In the genomic region with DNA sequence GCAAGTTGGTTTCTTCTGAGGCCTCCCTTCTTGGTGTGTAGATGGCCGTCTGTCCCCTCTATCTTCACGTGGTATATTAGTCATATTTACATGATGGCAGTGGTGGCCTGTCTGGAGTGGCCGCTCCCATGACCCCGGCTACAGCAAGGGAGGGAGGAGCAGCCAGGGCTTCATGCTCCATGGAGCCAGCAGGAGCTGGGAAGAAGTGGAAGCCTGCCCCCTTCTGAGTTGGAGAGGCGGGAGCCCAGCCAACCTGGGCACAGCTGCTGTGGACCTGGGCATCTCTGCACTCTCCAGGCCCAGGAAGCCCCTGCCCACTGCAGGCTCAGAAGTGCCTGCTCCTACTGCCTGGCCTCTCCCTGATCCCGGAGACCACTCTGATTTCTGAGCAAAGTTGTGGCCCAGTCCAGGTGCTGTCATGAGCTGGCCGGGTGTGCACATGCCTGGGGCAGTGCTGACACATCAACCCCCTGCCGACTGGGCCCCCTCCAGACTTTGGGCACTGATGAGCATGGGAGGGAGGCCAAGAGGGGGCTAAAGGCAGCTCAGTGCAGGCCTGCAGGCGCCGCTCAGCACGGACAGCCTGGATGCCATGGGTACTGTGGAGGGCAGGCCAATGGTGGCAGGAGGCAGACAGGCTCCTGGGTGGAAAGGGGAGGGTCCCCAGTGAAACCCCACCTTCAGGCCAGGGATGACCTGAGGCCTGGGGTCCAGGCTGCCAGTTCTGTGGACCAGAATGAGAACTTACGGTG, we compare ENCODE assay signal across 26 cellular contexts.
"Had no signal": no experiment of that assay in that cellular context is flagged by ENCODE, and none has a peak within 500 bp of the region (broad histone marks: within the 10 kb centered on the region; RNA-seq: fewer than 3 reads in every experiment).

No MANE protein-coding gene starts in this region.

- H3K36me3 ChIP-seq: breast epithelium, esophagus muscularis mucosa, left ventricle myocardium inferior, pancreas, suprapubic skin, tibial nerve had no signal

- H3K4me2 ChIP-seq: smooth muscle cell had no signal

- ATAC-seq: activated CD8-positive, alpha-beta T cell treated with anti-CD3 and anti-CD28 coated beads for 36 hours; activated naive CD8-positive, alpha-beta T cell treated with anti-CD3 and anti-CD28 coated beads, Interleukin-2, amount 50 U/mL, for 24 hours; activated T-helper 17 cell treated with anti-CD3 and anti-CD28 coated beads, Interleukin-2, amount 50 U/mL, for 72 hours; mucosa of descending colon; pancreas; psoas muscle; stimulated activated naive B cell treated with anti-CD40 and anti-IgM and Interleukin-4, amounts not matched to agents 10 μg/mL and 1 μg/mL and 100 μg/mL, for 72 hours had no signal

- FAIRE-seq: pancreas, urothelium cell line had no signal

- DNase-seq: activated CD4-positive, alpha-beta T cell treated with anti-CD3 and anti-CD28 coated beads for 1 hour; activated CD4-positive, alpha-beta T cell treated with anti-CD3 and anti-CD28 coated beads, Interleukin-2, amount 10 ng/mL, durations not matched to agents 7 days and 5 days; activated CD8-positive, alpha-beta T cell treated with anti-CD3 and anti-CD28 coated beads for 36 hours; activated naive CD8-positive, alpha-beta T cell treated with anti-CD3 and anti-CD28 coated beads, Interleukin-2, amount 50 U/mL, for 24 hours; activated T-cell treated with anti-CD3 and anti-CD28 coated beads, Interleukin-2, amount 50 U/mL, for 4 hours; amygdala; central memory CD4-positive, alpha-beta T cell; foreskin melanocyte; left ventricle myocardium inferior; mucosa of descending colon; nucleus accumbens; psoas muscle; stimulated activated CD4-positive, alpha-beta T cell treated with anti-CD3 and anti-CD28 coated beads, Interleukin-1b, Interleukin-23, amount 100 ng/mL, for 48 hours; stimulated activated CD4-positive, alpha-beta T cell treated with anti-CD3 and anti-CD28 coated beads, Interleukin-4, amount 100 ng/mL, for 4 hours; stimulated activated CD8-positive, alpha-beta memory T cell treated with anti-CD3 and anti-CD28 coated beads, Interleukin-4, amount 100 ng/mL, for 48 hours; stimulated activated naive B cell treated with anti-CD40 and anti-IgM and Interleukin-4, amounts not matched to agents 10 μg/mL and 1 μg/mL and 100 μg/mL, for 72 hours; T-helper 9 cell had no signal

- H3K27me3 ChIP-seq: breast epithelium, esophagus muscularis mucosa, pancreas, suprapubic skin, tibial nerve had no signal

- H3K27ac ChIP-seq: breast epithelium, esophagus muscularis mucosa, left ventricle myocardium inferior, pancreas, psoas muscle, suprapubic skin, tibial nerve had no signal

- H3K4me1 ChIP-seq: breast epithelium, pancreas had no signal

- H3K9me3 ChIP-seq: breast epithelium, esophagus muscularis mucosa, left ventricle myocardium inferior, mucosa of descending colon, pancreas, psoas muscle, suprapubic skin, tibial nerve had no signal

- H3K4me3 ChIP-seq: breast epithelium, esophagus muscularis mucosa, left ventricle myocardium inferior, lung, mucosa of descending colon, pancreas, psoas muscle, smooth muscle cell, suprapubic skin, tibial nerve had no signal
